ENCODE assay signal across 1 cellular context in genomic region chr2:55862673-55863390, GRCh38.
A peak's percentile ranks its signal among the peaks of the same experiment; 100 is the strongest.
TF ChIP-seq lines count a peak whose summit lies in the region.

No MANE protein-coding gene starts in this region.

TF ChIP-seq in K562, 482 proteins besides CTCF, POLR2A, EP300 and RAD21 (continued from another document):
- TF ChIP-seq, protein P1, sequence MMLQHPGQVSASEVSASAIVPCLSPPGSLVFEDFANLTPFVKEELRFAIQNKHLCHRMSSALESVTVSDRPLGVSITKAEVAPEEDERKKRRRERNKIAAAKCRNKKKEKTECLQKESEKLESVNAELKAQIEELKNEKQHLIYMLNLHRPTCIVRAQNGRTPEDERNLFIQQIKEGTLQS (IDR thresholded peaks at IDR 0.05), result peak; percentile 52; the same call in 1 of the 2 replicates
- TF ChIP-seq, protein P1 (CRISPR knock-in tag; conservative IDR thresholded peaks at IDR 0.05), result no peak
- TF ChIP-seq FOSL1 (tag; conservative IDR thresholded peaks at IDR 0.05) (peak; percentile 93), BACH1 (tag; IDR thresholded peaks at IDR 0.05) (peak; percentile 98)
